24 cellular contexts compared by ENCODE assay signal in the genomic region with DNA sequence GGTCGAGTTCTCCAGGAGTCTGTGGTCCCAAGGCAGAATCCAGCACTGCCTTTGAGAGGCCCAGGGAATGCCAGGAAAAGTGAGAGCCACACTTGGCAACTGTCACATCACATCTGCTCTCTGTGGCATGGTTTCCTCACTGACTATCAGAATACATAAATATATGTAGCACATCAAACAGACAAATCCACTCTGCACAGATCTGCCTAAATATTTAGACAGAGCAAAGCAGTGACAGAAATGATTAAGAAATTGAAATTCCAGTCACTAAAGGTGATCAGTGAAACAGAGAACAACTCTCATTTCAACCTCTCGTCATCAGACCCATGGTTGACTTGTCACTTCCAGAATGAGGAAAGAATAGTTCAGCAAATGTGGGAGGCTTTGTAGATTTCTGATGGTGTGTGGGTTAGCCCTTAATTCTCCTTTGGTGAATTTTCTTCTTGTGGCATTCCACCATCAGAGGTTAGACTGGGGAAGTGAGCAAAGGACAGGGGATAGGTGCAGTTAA.
"Had no signal": no experiment of that assay in that cellular context is flagged by ENCODE, and none has a peak within 500 bp of the region (broad histone marks: within the 10 kb centered on the region; RNA-seq: fewer than 3 reads in every experiment).

No MANE protein-coding gene starts in this region.

- H3K27ac Mint-ChIP-seq: activated B cell treated with CpG ODN at 0.5 μM for 24 hours; activated CD4-positive, alpha-beta memory T cell treated with anti-CD3 and anti-CD28 coated beads, Interleukin-2, amount 10 ng/mL, durations not matched to agents 7 days and 5 days; activated CD4-positive, alpha-beta T cell treated with anti-CD3 and anti-CD28 coated beads, Interleukin-2, amount 10 ng/mL, durations not matched to agents 7 days and 5 days; activated naive CD4-positive, alpha-beta T cell treated with anti-CD3 and anti-CD28 coated beads, Interleukin-2, amount 10 ng/mL, durations not matched to agents 7 days and 5 days; activated naive CD8-positive, alpha-beta T cell; activated T-helper 2 cell treated with anti-CD3 and anti-CD28 coated beads, Interferon-gamma antibody, Interleukin-2, Interleukin-4, amounts not matched to agents 10 μg/mL and 5 μg/mL and 100 μg/mL, durations not matched to agents 14 hours and 24 hours and 36 hours; effector memory CD8-positive, alpha-beta T cell; T-helper 17 cell; T-helper 2 cell treated with Interferon-gamma antibody and Interleukin-4, amounts not matched to agents 5 μg/mL and 100 μg/mL, for 36 hours had no signal

- H3K36me3 Mint-ChIP-seq: activated naive CD4-positive, alpha-beta T cell treated with anti-CD3 and anti-CD28 coated beads, Interleukin-2, amount 10 ng/mL, durations not matched to agents 7 days and 5 days; activated naive CD8-positive, alpha-beta T cell had no signal

- H3K4me3 Mint-ChIP-seq: activated B cell treated with CpG ODN at 0.5 μM for 24 hours; activated CD4-positive, alpha-beta memory T cell treated with anti-CD3 and anti-CD28 coated beads, Interleukin-2, amount 10 ng/mL, durations not matched to agents 7 days and 5 days; activated CD4-positive, alpha-beta T cell treated with anti-CD3 and anti-CD28 coated beads, Interleukin-2, amount 10 ng/mL, durations not matched to agents 7 days and 5 days; activated naive CD4-positive, alpha-beta T cell treated with anti-CD3 and anti-CD28 coated beads, Interleukin-2, amount 10 ng/mL, durations not matched to agents 7 days and 5 days; activated naive CD8-positive, alpha-beta T cell; central memory CD8-positive, alpha-beta T cell; effector memory CD8-positive, alpha-beta T cell; T-helper 17 cell; T-helper 2 cell treated with Interferon-gamma antibody and Interleukin-4, amounts not matched to agents 5 μg/mL and 100 μg/mL, for 36 hours had no signal

- H3K9me3 Mint-ChIP-seq: activated B cell treated with CpG ODN at 0.5 μM for 24 hours; activated CD4-positive, alpha-beta memory T cell treated with anti-CD3 and anti-CD28 coated beads, Interleukin-2, amount 10 ng/mL, durations not matched to agents 7 days and 5 days; activated CD4-positive, alpha-beta T cell treated with anti-CD3 and anti-CD28 coated beads, Interleukin-2, amount 10 ng/mL, durations not matched to agents 7 days and 5 days; activated naive CD4-positive, alpha-beta T cell treated with anti-CD3 and anti-CD28 coated beads, Interleukin-2, amount 10 ng/mL, durations not matched to agents 7 days and 5 days; activated T-helper 2 cell treated with anti-CD3 and anti-CD28 coated beads, Interferon-gamma antibody, Interleukin-2, Interleukin-4, amounts not matched to agents 10 μg/mL and 5 μg/mL and 100 μg/mL, durations not matched to agents 14 hours and 24 hours and 36 hours; central memory CD8-positive, alpha-beta T cell; effector memory CD8-positive, alpha-beta T cell; T-helper 2 cell treated with Interferon-gamma antibody and Interleukin-4, amounts not matched to agents 5 μg/mL and 100 μg/mL, for 36 hours had no signal

- H3K4me1 Mint-ChIP-seq: activated B cell treated with CpG ODN at 0.5 μM for 24 hours; activated CD4-positive, alpha-beta memory T cell treated with anti-CD3 and anti-CD28 coated beads, Interleukin-2, amount 10 ng/mL, durations not matched to agents 7 days and 5 days; activated CD4-positive, alpha-beta T cell treated with anti-CD3 and anti-CD28 coated beads, Interleukin-2, amount 10 ng/mL, durations not matched to agents 7 days and 5 days; activated naive CD4-positive, alpha-beta T cell treated with anti-CD3 and anti-CD28 coated beads, Interleukin-2, amount 10 ng/mL, durations not matched to agents 7 days and 5 days; central memory CD8-positive, alpha-beta T cell had no signal

- ATAC-seq: effector memory CD8-positive, alpha-beta T cell; foreskin keratinocyte; gastrocnemius medialis; heart right ventricle; T-helper 17 cell had no signal

- H3K27me3 Mint-ChIP-seq: activated CD4-positive, alpha-beta T cell treated with anti-CD3 and anti-CD28 coated beads, Interleukin-2, amount 10 ng/mL, durations not matched to agents 7 days and 5 days; central memory CD8-positive, alpha-beta T cell had no signal

- DNase-seq: activated B cell treated with CpG ODN at 0.5 μM for 24 hours; activated CD4-positive, alpha-beta memory T cell treated with anti-CD3 and anti-CD28 coated beads, Interleukin-2, amount 10 ng/mL, durations not matched to agents 7 days and 5 days; activated CD4-positive, alpha-beta T cell treated with anti-CD3 and anti-CD28 coated beads, Interleukin-2, amount 10 ng/mL, durations not matched to agents 7 days and 5 days; activated CD4-positive, alpha-beta T cell treated with anti-CD3 and anti-CD28 coated beads, Interleukin-2, amount 50 U/mL, for 4 hours; activated CD8-positive, alpha-beta memory T cell treated with anti-CD3 and anti-CD28 coated beads, Interleukin-2, amount 50 U/mL, for 48 hours; activated effector memory CD4-positive, alpha-beta T cell treated with anti-CD3 and anti-CD28 coated beads, Interleukin-2, amount 50 U/mL, for 16 hours; activated naive CD4-positive, alpha-beta T cell treated with anti-CD3 and anti-CD28 coated beads, Interleukin-2, amount 10 ng/mL, durations not matched to agents 7 days and 5 days; amniotic stem cell; brain microvascular endothelial cell; cortex of kidney; dermis blood vessel endothelial cell; effector CD4-positive, alpha-beta T cell; effector memory CD8-positive, alpha-beta T cell; erythroblast; foreskin keratinocyte; gastrocnemius medialis; heart right ventricle; T-helper 1 cell; T-helper 17 cell; T1000 had no signal
